1 cellular context compared by ENCODE assay signal in genomic region chr5:53490747-53491146, GRCh38.
TF ChIP-seq lines count a peak whose summit lies in the region.

No MANE protein-coding gene starts in this region.

TF ChIP-seq in IMR-90, 13 proteins besides CTCF, POLR2A, EP300 and RAD21 (continued from another document):
- no peak for TF ChIP-seq NFE2L2 (IDR thresholded peaks at IDR 0.05; ENCODE audit: low read depth, low read length)
